ENCODE assay signal across 26 cellular contexts in genomic region chr17:32836527-32836926, GRCh38.
"Had no signal": no experiment of that assay in that cellular context is flagged by ENCODE, and none has a peak within 500 bp of the region (broad histone marks: within the 10 kb centered on the region; RNA-seq: fewer than 3 reads in every experiment).

No MANE protein-coding gene starts in this region.

- H3K4me3 ChIP-seq: colonic mucosa, heart right ventricle, lower lobe of right lung, sigmoid colon, thoracic aorta, tibial nerve, upper lobe of left lung had no signal

- H3K27ac Mint-ChIP-seq: dendritic cell treated with granulocyte-macrophage colony-stimulating factor and Interleukin-4, amounts not matched to agents 40 ng/mL and 50 ng/mL, for 4 days; endodermal cell; immature natural killer cell; natural killer cell treated with Interleukin-12 subunit alpha and Interleukin-12 subunit beta and Interleukin-15 and Interleukin-18, amount 100 ng/mL, for 72 hours; progenitor cell of endocrine pancreas; stimulated activated naive B cell treated with anti-CD40 and anti-IgM and Interleukin-4, amounts not matched to agents 10 μg/mL and 1 μg/mL and 100 μg/mL, for 72 hours; stimulated activated naive CD8-positive, alpha-beta T cell treated with anti-CD3 and anti-CD28 coated beads, Interleukin-15, Interleukin-2, amounts not matched to agents 100 ng/mL and 50 ng/mL, for 24 hours had no signal

- H3K4me3 Mint-ChIP-seq: dendritic cell treated with granulocyte-macrophage colony-stimulating factor and Interleukin-4, amounts not matched to agents 40 ng/mL and 50 ng/mL, for 4 days; endodermal cell; immature natural killer cell; natural killer cell treated with Interleukin-12 subunit alpha and Interleukin-12 subunit beta and Interleukin-15 and Interleukin-18, amount 100 ng/mL, for 72 hours; neural crest cell; stimulated activated naive B cell treated with anti-CD40 and anti-IgM and Interleukin-4, amounts not matched to agents 10 μg/mL and 1 μg/mL and 100 μg/mL, for 72 hours; stimulated activated naive CD8-positive, alpha-beta T cell treated with anti-CD3 and anti-CD28 coated beads, Interleukin-15, Interleukin-2, amounts not matched to agents 100 ng/mL and 50 ng/mL, for 24 hours had no signal

- H2AFZ ChIP-seq: parathyroid adenoma had no signal

- DNase-seq: colonic mucosa; effector CD8-positive, alpha-beta T cell; endodermal cell; foreskin fibroblast; glutamatergic neuron; heart right ventricle; hypothalamus; immature natural killer cell; left ventricle myocardium superior; lower lobe of right lung; sigmoid colon; stimulated activated CD4-positive, alpha-beta T cell treated with anti-CD3 and anti-CD28 coated beads, Interleukin-4, amount 100 ng/mL, for 4 hours; stimulated activated naive B cell treated with anti-CD40 and anti-IgM and Interleukin-4, amounts not matched to agents 10 μg/mL and 1 μg/mL and 100 μg/mL, for 72 hours; upper lobe of left lung had no signal

- H3K27me3 Mint-ChIP-seq: progenitor cell of endocrine pancreas had no signal

- H3K36me3 ChIP-seq: colonic mucosa, heart right ventricle, lower lobe of right lung, neutrophil, sigmoid colon, thoracic aorta, tibial nerve, upper lobe of left lung had no signal

- H3K9ac ChIP-seq: parathyroid adenoma had no signal

- H3K27ac ChIP-seq: colonic mucosa, epithelial cell of prostate, heart right ventricle, lower lobe of right lung, neutrophil, parathyroid adenoma, sigmoid colon, thoracic aorta, tibial nerve, upper lobe of left lung had no signal

- H3K4me1 Mint-ChIP-seq: immature natural killer cell, neural crest cell had no signal

- H3K36me3 Mint-ChIP-seq: immature natural killer cell; natural killer cell treated with Interleukin-12 subunit alpha and Interleukin-12 subunit beta and Interleukin-15 and Interleukin-18, amount 100 ng/mL, for 72 hours had no signal

- H3K9me3 Mint-ChIP-seq: dendritic cell treated with granulocyte-macrophage colony-stimulating factor and Interleukin-4, amounts not matched to agents 40 ng/mL and 50 ng/mL, for 4 days; endodermal cell; immature natural killer cell; natural killer cell treated with Interleukin-12 subunit alpha and Interleukin-12 subunit beta and Interleukin-15 and Interleukin-18, amount 100 ng/mL, for 72 hours; stimulated activated naive B cell treated with anti-CD40 and anti-IgM and Interleukin-4, amounts not matched to agents 10 μg/mL and 1 μg/mL and 100 μg/mL, for 72 hours; stimulated activated naive CD8-positive, alpha-beta T cell treated with anti-CD3 and anti-CD28 coated beads, Interleukin-15, Interleukin-2, amounts not matched to agents 100 ng/mL and 50 ng/mL, for 24 hours had no signal

- ATAC-seq: esophagus mucosa; heart right ventricle; left ventricle myocardium superior; lower lobe of right lung; natural killer cell treated with Interleukin-12 subunit alpha and Interleukin-12 subunit beta and Interleukin-15 and Interleukin-18, amount 100 ng/mL, for 72 hours; stimulated activated naive B cell treated with anti-CD40 and anti-IgM and Interleukin-4, amounts not matched to agents 10 μg/mL and 1 μg/mL and 100 μg/mL, for 72 hours had no signal

- H3K9me3 ChIP-seq: colonic mucosa, heart right ventricle, lower lobe of right lung, neutrophil, sigmoid colon, thoracic aorta, tibial nerve, upper lobe of left lung had no signal

- H3K4me1 ChIP-seq: colonic mucosa, lower lobe of right lung, parathyroid adenoma, sigmoid colon, tibial nerve, upper lobe of left lung had no signal

- H3K27me3 ChIP-seq: colonic mucosa, heart right ventricle, neutrophil, sigmoid colon, tibial nerve, upper lobe of left lung had no signal

- FAIRE-seq: urothelium cell line had no signal
